ENCODE assay signal across 1 cellular context in the genomic region with DNA sequence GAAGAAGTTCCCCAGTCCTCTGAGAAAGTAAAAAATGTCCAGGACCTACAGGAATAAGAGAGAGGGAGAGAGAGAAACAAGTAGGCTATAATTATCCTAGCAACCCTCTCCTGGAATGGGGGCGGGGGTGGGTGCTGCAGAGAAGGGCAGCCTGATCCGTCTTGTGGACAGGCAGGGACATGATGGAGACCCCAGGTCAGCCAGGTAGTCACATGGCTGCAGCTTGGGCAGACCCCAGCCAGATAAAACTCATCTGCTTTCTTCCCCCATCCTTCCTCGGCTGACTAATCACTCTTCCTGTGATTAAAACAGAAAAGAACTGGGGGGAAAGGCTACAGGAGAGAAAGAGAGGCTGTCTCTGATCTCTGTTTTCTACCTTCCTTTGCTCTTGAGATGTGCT.
TF ChIP-seq lines count a peak whose summit lies in the region.

No MANE protein-coding gene starts in this region.

TF ChIP-seq in endothelial cell of umbilical vein, 7 proteins besides CTCF, POLR2A, EP300 and RAD21:
- TF ChIP-seq, protein P1, sequence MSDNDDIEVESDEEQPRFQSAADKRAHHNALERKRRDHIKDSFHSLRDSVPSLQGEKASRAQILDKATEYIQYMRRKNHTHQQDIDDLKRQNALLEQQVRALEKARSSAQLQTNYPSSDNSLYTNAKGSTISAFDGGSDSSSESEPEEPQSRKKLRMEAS (IDR thresholded peaks at IDR 0.05; ENCODE audit: insufficient read depth, insufficient read length), result no peak
- TF ChIP-seq EZH2 (IDR thresholded peaks at IDR 0.05; ENCODE audit: borderline replicate concordance, low read depth, low read length, severe bottlenecking), result no peak
- TF ChIP-seq FOS (IDR thresholded peaks at IDR 0.05; ENCODE audit: borderline replicate concordance, insufficient read depth, low read length), result peak; percentile 59
- no peak for TF ChIP-seq JUN (IDR thresholded peaks at IDR 0.05; ENCODE audit: borderline replicate concordance, insufficient read depth, insufficient read length, low read depth)
- no peak for TF ChIP-seq MYC (IDR thresholded peaks at IDR 0.05; ENCODE audit: low read depth, low read length)
- no peak for TF ChIP-seq POLR2AphosphoS5 (IDR thresholded peaks at IDR 0.05; ENCODE audit: insufficient read depth, low read depth, low read length)
- no peak for TF ChIP-seq GATA2 (IDR thresholded peaks at IDR 0.05; ENCODE audit: insufficient read depth, insufficient read length, low read depth, low read length)
TF ChIP-seq in endothelial cell of umbilical vein: peak in this region for 1.
